Comparison of ENCODE assay signal across 15 cellular contexts in genomic region chr15:37789881-37790280, GRCh38.
DNase-seq lines count a peak whose midpoint lies in the region; ATAC-seq and TF ChIP-seq lines count a peak whose summit lies in the region.
"Had no signal": no experiment of that assay in that cellular context is flagged by ENCODE, and none has a peak within 500 bp of the region (broad histone marks: within the 10 kb centered on the region; RNA-seq: fewer than 3 reads in every experiment).

No MANE protein-coding gene starts in this region.

- no peaks in the 10 kb centered on the region for H3K4me1 Mint-ChIP-seq in activated T-cell treated with anti-CD3 and anti-CD28 coated beads, Interleukin-2, amount 50 U/mL, for 4 hours (ENCODE audit: low read depth)
- H3K4me1 Mint-ChIP-seq in activated T-cell treated with anti-CD3 and anti-CD28 coated beads, Interleukin-2, amount 50 U/mL, for 24 hours (ENCODE audit: low read depth) = no peaks in the 10 kb centered on the region
- no peaks in the 10 kb centered on the region for H3K4me1 Mint-ChIP-seq in stimulated activated effector memory CD8-positive, alpha-beta T cell treated with anti-CD3 and anti-CD28 coated beads, Interleukin-12 subunit alpha, Interleukin-12 subunit beta, amount 100 ng/mL, for 72 hours
- H3K4me1 Mint-ChIP-seq: activated CD4-positive, alpha-beta memory T cell treated with anti-CD3 and anti-CD28 coated beads, Interleukin-2, amount 10 ng/mL, durations not matched to agents 7 days and 5 days had no signal

- no peak for DNase-seq in activated T-cell treated with anti-CD3 and anti-CD28 coated beads, Interleukin-2, amount 50 U/mL, for 4 hours
- DNase-seq in activated T-cell treated with anti-CD3 and anti-CD28 coated beads, Interleukin-2, amount 50 U/mL, for 24 hours = no peak
- DNase-seq in fibroblast of pulmonary artery (ENCODE audit: low read depth) (peak; percentile 51), superior temporal gyrus (ENCODE audit: extremely low spot score) (no peak), sigmoid colon (no peak)
- no peak for DNase-seq in stimulated activated effector memory CD8-positive, alpha-beta T cell treated with anti-CD3 and anti-CD28 coated beads, Interleukin-12 subunit alpha, Interleukin-12 subunit beta, amount 100 ng/mL, for 72 hours (ENCODE audit: low spot score in 2 of 2)
- DNase-seq: activated CD4-positive, alpha-beta memory T cell treated with anti-CD3 and anti-CD28 coated beads, Interleukin-2, amount 10 ng/mL, durations not matched to agents 7 days and 5 days; activated naive CD4-positive, alpha-beta T cell treated with anti-CD3 and anti-CD28 coated beads, Interleukin-2, amount 50 U/mL, for 16 hours; DMS153; glutamatergic neuron; left ventricle myocardium inferior; OCI-M1; upper lobe of left lung had no signal

- no peaks in the 10 kb centered on the region for H3K27me3 ChIP-seq in sigmoid colon
- H3K27me3 ChIP-seq: upper lobe of left lung had no signal

- H3K27ac Mint-ChIP-seq in activated T-cell treated with anti-CD3 and anti-CD28 coated beads, Interleukin-2, amount 50 U/mL, for 24 hours = no peak overlapping the region
- no peak overlapping the region for H3K27ac Mint-ChIP-seq in stimulated activated effector memory CD8-positive, alpha-beta T cell treated with anti-CD3 and anti-CD28 coated beads, Interleukin-12 subunit alpha, Interleukin-12 subunit beta, amount 100 ng/mL, for 72 hours
- H3K27ac Mint-ChIP-seq: activated CD4-positive, alpha-beta memory T cell treated with anti-CD3 and anti-CD28 coated beads, Interleukin-2, amount 10 ng/mL, durations not matched to agents 7 days and 5 days had no signal

- intact Hi-C loops in sigmoid colon (cut with DNase I) = no loop called here

- no peaks in the 10 kb centered on the region for H3K4me1 ChIP-seq in sigmoid colon
- H3K4me1 ChIP-seq: left ventricle myocardium inferior, upper lobe of left lung had no signal

- H3K4me3 ChIP-seq in fibroblast of pulmonary artery (replicated peaks; ENCODE audit: low read depth, low read length) (no peak overlapping the region), sigmoid colon (no peak overlapping the region)
- H3K4me3 ChIP-seq: left ventricle myocardium inferior, upper lobe of left lung had no signal

- no peak overlapping the region for H3K4me3 Mint-ChIP-seq in activated T-cell treated with anti-CD3 and anti-CD28 coated beads, Interleukin-2, amount 50 U/mL, for 4 hours
- no peak overlapping the region for H3K4me3 Mint-ChIP-seq in activated T-cell treated with anti-CD3 and anti-CD28 coated beads, Interleukin-2, amount 50 U/mL, for 24 hours
- H3K4me3 Mint-ChIP-seq in stimulated activated effector memory CD8-positive, alpha-beta T cell treated with anti-CD3 and anti-CD28 coated beads, Interleukin-12 subunit alpha, Interleukin-12 subunit beta, amount 100 ng/mL, for 72 hours = no peak overlapping the region
- H3K4me3 Mint-ChIP-seq: activated CD4-positive, alpha-beta memory T cell treated with anti-CD3 and anti-CD28 coated beads, Interleukin-2, amount 10 ng/mL, durations not matched to agents 7 days and 5 days had no signal

- no peak overlapping the region for H3K27ac ChIP-seq in sigmoid colon
- H3K27ac ChIP-seq: left ventricle myocardium inferior, upper lobe of left lung had no signal

- H3K9me3 ChIP-seq in sigmoid colon = no peaks in the 10 kb centered on the region
- H3K9me3 ChIP-seq: left ventricle myocardium inferior, upper lobe of left lung had no signal

- no peaks in the 10 kb centered on the region for H3K36me3 Mint-ChIP-seq in activated T-cell treated with anti-CD3 and anti-CD28 coated beads, Interleukin-2, amount 50 U/mL, for 4 hours (ENCODE audit: insufficient read depth)
- no peaks in the 10 kb centered on the region for H3K36me3 Mint-ChIP-seq in activated T-cell treated with anti-CD3 and anti-CD28 coated beads, Interleukin-2, amount 50 U/mL, for 24 hours (ENCODE audit: low read depth)
- H3K36me3 Mint-ChIP-seq in stimulated activated effector memory CD8-positive, alpha-beta T cell treated with anti-CD3 and anti-CD28 coated beads, Interleukin-12 subunit alpha, Interleukin-12 subunit beta, amount 100 ng/mL, for 72 hours = no peaks in the 10 kb centered on the region

- ATAC-seq in activated T-cell treated with anti-CD3 and anti-CD28 coated beads, Interleukin-2, amount 50 U/mL, for 4 hours = peak; percentile 46 to 52
- ATAC-seq in SK-N-SH treated with all-trans-retinoic acid at 6 μM for 48 hours = peak; percentile 82
- peak; percentile 56 for ATAC-seq in stimulated activated effector memory CD8-positive, alpha-beta T cell treated with anti-CD3 and anti-CD28 coated beads, Interleukin-12 subunit alpha, Interleukin-12 subunit beta, amount 100 ng/mL, for 72 hours
- no peak for ATAC-seq in GM18498 (IDR thresholded peaks at IDR 0.05; ENCODE audit: unreplicated experiment)

- no peaks in the 10 kb centered on the region for H3K36me3 ChIP-seq in sigmoid colon
- H3K36me3 ChIP-seq: left ventricle myocardium inferior, upper lobe of left lung had no signal

- no peaks in the 10 kb centered on the region for H3K27me3 Mint-ChIP-seq in activated T-cell treated with anti-CD3 and anti-CD28 coated beads, Interleukin-2, amount 50 U/mL, for 4 hours (ENCODE audit: low read depth)
- peaks cover 2% of the 10 kb centered on the region for H3K27me3 Mint-ChIP-seq in activated T-cell treated with anti-CD3 and anti-CD28 coated beads, Interleukin-2, amount 50 U/mL, for 24 hours
- H3K27me3 Mint-ChIP-seq: activated CD4-positive, alpha-beta memory T cell treated with anti-CD3 and anti-CD28 coated beads, Interleukin-2, amount 10 ng/mL, durations not matched to agents 7 days and 5 days had no signal

- TF ChIP-seq EP300 in sigmoid colon (IDR thresholded peaks at IDR 0.05) = no peak

- no peak for TF ChIP-seq POLR2A in sigmoid colon (IDR thresholded peaks at IDR 0.05)

- H3K9me3 Mint-ChIP-seq in activated T-cell treated with anti-CD3 and anti-CD28 coated beads, Interleukin-2, amount 50 U/mL, for 4 hours = no peaks in the 10 kb centered on the region
- no peaks in the 10 kb centered on the region for H3K9me3 Mint-ChIP-seq in activated T-cell treated with anti-CD3 and anti-CD28 coated beads, Interleukin-2, amount 50 U/mL, for 24 hours
- H3K9me3 Mint-ChIP-seq in stimulated activated effector memory CD8-positive, alpha-beta T cell treated with anti-CD3 and anti-CD28 coated beads, Interleukin-12 subunit alpha, Interleukin-12 subunit beta, amount 100 ng/mL, for 72 hours = no peaks in the 10 kb centered on the region
- H3K9me3 Mint-ChIP-seq: activated CD4-positive, alpha-beta memory T cell treated with anti-CD3 and anti-CD28 coated beads, Interleukin-2, amount 10 ng/mL, durations not matched to agents 7 days and 5 days had no signal

- TF ChIP-seq CTCF in fibroblast of pulmonary artery (IDR thresholded peaks at IDR 0.05; ENCODE audit: low read length, missing control alignments) (no peak), sigmoid colon (IDR thresholded peaks at IDR 0.05) (no peak)

TF ChIP-seq in SK-N-SH treated with all-trans-retinoic acid at 6 μM for 48 hours, 23 proteins besides CTCF, POLR2A, EP300 and RAD21:
- no peak for TF ChIP-seq ZC3H10 (CRISPR knock-in tag; IDR thresholded peaks at IDR 0.05)
- TF ChIP-seq GLIS3 (CRISPR knock-in tag; IDR thresholded peaks at IDR 0.05) = no peak
- TF ChIP-seq ZNF8 (CRISPR knock-in tag; IDR thresholded peaks at IDR 0.05) = no peak
- TF ChIP-seq ZNF70 (CRISPR knock-in tag; IDR thresholded peaks at IDR 0.05) = no peak
- no peak for TF ChIP-seq SNAI2 (CRISPR knock-in tag; IDR thresholded peaks at IDR 0.05)
- no peak for TF ChIP-seq ESRRG (CRISPR knock-in tag; IDR thresholded peaks at IDR 0.05)
- no peak for TF ChIP-seq ISL1 (CRISPR knock-in tag; IDR thresholded peaks at IDR 0.05)
- TF ChIP-seq ZNF565 (CRISPR knock-in tag; conservative IDR thresholded peaks at IDR 0.05; ENCODE audit: low read depth) = no peak
- TF ChIP-seq OSR1 (CRISPR knock-in tag; IDR thresholded peaks at IDR 0.05) = no peak
- TF ChIP-seq PPARA (CRISPR knock-in tag; IDR thresholded peaks at IDR 0.05; ENCODE audit: borderline replicate concordance) = no peak
- no peak for TF ChIP-seq RARB (CRISPR knock-in tag; IDR thresholded peaks at IDR 0.05)
- TF ChIP-seq CSRNP3 (CRISPR knock-in tag; IDR thresholded peaks at IDR 0.05) = no peak
- no peak for TF ChIP-seq ZFP30 (CRISPR knock-in tag; IDR thresholded peaks at IDR 0.05)
- TF ChIP-seq TOX (CRISPR knock-in tag; IDR thresholded peaks at IDR 0.05; ENCODE audit: borderline replicate concordance) = no peak
- no peak for TF ChIP-seq BACH2 (CRISPR knock-in tag; IDR thresholded peaks at IDR 0.05; ENCODE audit: borderline replicate concordance)
